1 cellular context compared by ENCODE assay signal in the genomic region with DNA sequence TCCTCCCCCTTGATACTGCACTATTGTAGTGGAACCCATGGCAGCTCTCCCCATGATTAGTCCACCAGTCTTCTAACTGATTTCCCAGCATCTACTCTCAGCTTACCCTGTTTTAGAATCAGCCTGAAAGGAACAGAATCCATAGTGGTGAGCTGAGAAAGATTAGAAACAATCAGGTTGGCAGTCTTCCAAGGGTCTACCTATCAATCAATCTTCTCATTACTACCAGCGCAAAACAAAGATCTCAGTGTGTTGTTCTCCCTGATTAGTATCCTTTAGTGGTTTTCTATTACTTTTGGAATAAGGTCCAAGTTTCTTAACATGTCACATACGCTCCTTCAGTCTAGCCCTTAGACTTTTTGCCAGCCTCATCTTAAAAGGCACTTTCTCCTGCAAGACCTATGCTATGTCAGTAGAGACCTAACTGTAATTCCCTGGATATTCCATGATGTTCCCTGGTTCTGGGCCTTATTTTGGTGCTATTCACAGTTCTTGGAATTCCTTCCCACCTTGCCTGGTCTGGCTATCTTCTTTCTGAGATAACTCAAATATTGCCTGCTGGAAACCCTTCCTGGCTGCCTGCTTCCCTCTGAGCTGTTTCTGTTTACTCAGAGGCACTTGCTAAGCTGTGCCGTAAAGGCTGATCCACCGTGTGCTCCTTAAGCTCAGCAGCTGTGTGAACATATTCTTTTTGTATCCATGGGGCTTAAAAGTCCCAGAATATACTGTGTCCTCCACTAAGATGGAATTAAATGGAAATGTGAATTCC.
A peak's percentile ranks its signal among the peaks of the same experiment; 100 is the strongest.
TF ChIP-seq lines count a peak whose summit lies in the region.

No MANE protein-coding gene starts in this region.

TF ChIP-seq in K562, 482 proteins besides CTCF, POLR2A, EP300 and RAD21 (continued from another document):
- TF ChIP-seq ZNF395 (CRISPR knock-in tag; IDR thresholded peaks at IDR 0.05): no peak
- no peak for TF ChIP-seq JUND (IDR thresholded peaks at IDR 0.05; ENCODE audit: borderline replicate concordance, low read depth, low read length)
- TF ChIP-seq JUND (tag; IDR thresholded peaks at IDR 0.05; ENCODE audit: borderline replicate concordance, low read depth, low read length): no peak
- no peak for TF ChIP-seq PBX2 (CRISPR knock-in tag; IDR thresholded peaks at IDR 0.05; ENCODE audit: low read depth)
- peak; percentile 64 for TF ChIP-seq PBX2 (tag; conservative IDR thresholded peaks at IDR 0.05; ENCODE audit: low read depth)
- TF ChIP-seq HNRNPK (IDR thresholded peaks at IDR 0.05; ENCODE audit: low read depth, low read length, poor library complexity, severe bottlenecking): no peak
- TF ChIP-seq ZNF639 (CRISPR knock-in tag; conservative IDR thresholded peaks at IDR 0.05 in 1 of 2, IDR thresholded peaks at IDR 0.05 in 1 of 2): no peak
- TF ChIP-seq XRCC5 (IDR thresholded peaks at IDR 0.05; ENCODE audit: low read depth, low read length): no peak
- no peak for TF ChIP-seq SIN3B (IDR thresholded peaks at IDR 0.05; ENCODE audit: low read depth)
- TF ChIP-seq SRF (CRISPR knock-in tag; IDR thresholded peaks at IDR 0.05): no peak
